Comparison of ENCODE assay signal across 8 cellular contexts in genomic region chr12:1630081-1630826, GRCh38. TPM values are rescaled to one million over a fixed set of nuclear protein-coding genes. Genes with fewer than 3 reads are reported as not detected.
DNase-seq lines count a peak whose midpoint lies in the region; ATAC-seq and TF ChIP-seq lines count a peak whose summit lies in the region.

No MANE protein-coding gene starts in this region.

- DNase-seq in activated CD4-positive, alpha-beta T cell treated with anti-CD3 and anti-CD28 coated beads for 36 hours = peak; percentile 49
- DNase-seq in activated CD4-positive, alpha-beta T cell treated with anti-CD3 and anti-CD28 coated beads, Interleukin-2, amount 50 U/mL, for 4 hours = no peak
- peak; percentile 84 for DNase-seq in NCI-H69 (lab: John Stamatoyannopoulos, UW)
- DNase-seq in astrocyte of the spinal cord (ENCODE audit: low read depth, low spot score) = peak; percentile 25
- DNase-seq in SHP77 treated with DMSO at 0.1 percent for 48 hours (lab: John Stamatoyannopoulos, UW) = no peak
- no peak for DNase-seq in HEK293T (ENCODE audit: extremely low spot score)

- intact Hi-C loops in activated CD4-positive, alpha-beta T cell treated with anti-CD3 and anti-CD28 coated beads for 36 hours (cut with DNase I, micrococcal nuclease) = loop anchor here in 1 of 2 experiments (5.0 kb wide), 1 partner anchor 312 kb away; no protein-coding TSS in a partner anchor

- no peaks in the 10 kb centered on the region for H3K9me3 Mint-ChIP-seq in activated CD4-positive, alpha-beta T cell treated with anti-CD3 and anti-CD28 coated beads for 36 hours (ENCODE audit: low read depth)

- H3K4me1 ChIP-seq in skeletal muscle satellite cell (ENCODE audit: control insufficient read depth, insufficient read depth, low read length) = peaks cover 38% of the 10 kb centered on the region

- peak; percentile 28 for TF ChIP-seq CTCF in astrocyte of the spinal cord (IDR thresholded peaks at IDR 0.05; ENCODE audit: low read depth, low read length)

- H3K9me3 ChIP-seq in iPS-18c (ENCODE audit: control insufficient read depth, insufficient read depth, low read length) = no peaks in the 10 kb centered on the region
- no peaks in the 10 kb centered on the region for H3K9me3 ChIP-seq in skeletal muscle satellite cell (replicated peaks; ENCODE audit: low read length)

- peaks cover 17% of the 10 kb centered on the region for H3K4me1 Mint-ChIP-seq in activated CD4-positive, alpha-beta T cell treated with anti-CD3 and anti-CD28 coated beads for 36 hours

- in situ Hi-C loops in astrocyte of the spinal cord (cut with HindIII; ENCODE audit: low sequenced_read_pairs) = no loop called here

- peaks cover 65% of the 10 kb centered on the region for H3K27me3 Mint-ChIP-seq in activated CD4-positive, alpha-beta T cell treated with anti-CD3 and anti-CD28 coated beads for 36 hours

- peak; percentile 55 for ATAC-seq in activated CD4-positive, alpha-beta T cell treated with anti-CD3 and anti-CD28 coated beads for 36 hours

- peak overlapping the region; percentile 85 for H3K4me2 ChIP-seq in skeletal muscle satellite cell (ENCODE audit: low read length)

- peak overlapping the region; percentile 42 for H3K4me3 Mint-ChIP-seq in activated CD4-positive, alpha-beta T cell treated with anti-CD3 and anti-CD28 coated beads for 36 hours

- no peaks in the 10 kb centered on the region for H3K27me3 ChIP-seq in skeletal muscle satellite cell (ENCODE audit: control insufficient read depth, insufficient read depth, low read length)

- peaks cover 23% of the 10 kb centered on the region for H3K36me3 ChIP-seq in skeletal muscle satellite cell (ENCODE audit: insufficient read depth, low read length)

- H3K4me3 ChIP-seq in astrocyte of the spinal cord (ENCODE audit: low read depth, low read length) (peak overlapping the region; percentile 35), iPS-18c (ENCODE audit: insufficient read depth, low read depth, low read length) (peak overlapping the region; percentile 60), skeletal muscle satellite cell (ENCODE audit: low read length) (peak overlapping the region; percentile 60)

- H3K36me3 Mint-ChIP-seq in activated CD4-positive, alpha-beta T cell treated with anti-CD3 and anti-CD28 coated beads for 36 hours (ENCODE audit: low read depth) = no peaks in the 10 kb centered on the region

- POLR2A ChIA-PET in activated CD4-positive, alpha-beta T cell treated with anti-CD3 and anti-CD28 coated beads for 36 hours (lab: Charles Lee) = no interaction called here
- POLR2A ChIA-PET in HEK293T (lab: Yijun Ruan, JAX) = interaction anchor here (1.2 to 1.8 kb wide), 3 partner anchors 14 to 310 kb away, joined by 3 to 8 read pairs (median 3); no protein-coding TSS in a partner anchor

- CTCF ChIA-PET in activated CD4-positive, alpha-beta T cell treated with anti-CD3 and anti-CD28 coated beads for 36 hours (lab: Charles Lee) = interaction anchor here (0.6 to 2.0 kb wide), 13 partner anchors 8 to 787 kb away, joined by 3 to 8 read pairs (median 3); no protein-coding TSS in a partner anchor
- CTCF ChIA-PET in HEK293T (lab: Yijun Ruan, JAX) = interaction anchor here (0.6 to 2.5 kb wide), 10 partner anchors 8 to 512 kb away, joined by 3 to 6 read pairs (median 4); no protein-coding TSS in a partner anchor

- no peak overlapping the region for H3K27ac Mint-ChIP-seq in activated CD4-positive, alpha-beta T cell treated with anti-CD3 and anti-CD28 coated beads for 36 hours

- peak overlapping the region; percentile 58 for H3K9ac ChIP-seq in skeletal muscle satellite cell (ENCODE audit: low read depth, low read length)

TF ChIP-seq in HEK293T, 16 proteins besides CTCF, POLR2A, EP300 and RAD21:
- TF ChIP-seq PKNOX1 (IDR thresholded peaks at IDR 0.05) (no peak), ZNF384 (IDR thresholded peaks at IDR 0.05) (no peak), FOXA1 (IDR thresholded peaks at IDR 0.05) (no peak), CTBP1 (IDR thresholded peaks at IDR 0.05; ENCODE audit: borderline replicate concordance) (no peak), ARNT (IDR thresholded peaks at IDR 0.05) (no peak), L3MBTL2 (conservative IDR thresholded peaks at IDR 0.05) (no peak), LEF1 (IDR thresholded peaks at IDR 0.05; ENCODE audit: borderline replicate concordance) (no peak), ELF4 (IDR thresholded peaks at IDR 0.05) (no peak), NFRKB (IDR thresholded peaks at IDR 0.05) (no peak), SUZ12 (IDR thresholded peaks at IDR 0.05) (no peak), FOXK2 (IDR thresholded peaks at IDR 0.05) (no peak), BHLHE40 (IDR thresholded peaks at IDR 0.05; ENCODE audit: borderline replicate concordance) (no peak)

RNA-seq across cellular contexts. Expression of gene WNT5B, which starts 1.2 kb away (rescaled TPM):
- total RNA-seq in activated CD4-positive, alpha-beta T cell treated with anti-CD3 and anti-CD28 coated beads for 36 hours = not detected
- 113 and 130 TPM in 2 replicates for total RNA-seq in skeletal muscle satellite cell (2012; rRNA removed)

RNA-seq across cellular contexts. Expression of gene FBXL14, which starts 35.9 kb away (rescaled TPM):
- 10 to 100 TPM; 17.0 to 17.8 TPM for total RNA-seq in activated CD4-positive, alpha-beta T cell treated with anti-CD3 and anti-CD28 coated beads for 36 hours
- 10.9 and 15.1 TPM in 2 replicates for total RNA-seq in skeletal muscle satellite cell (2012; rRNA removed)

Comparison
In these comparisons a context has a peak if more than half of its experiments do, and no peak if none do; other contexts are left out.
1. DNase-seq: peak in activated CD4-positive, alpha-beta T cell treated with anti-CD3 and anti-CD28 coated beads for 36 hours (single experiment), NCI-H69 (single experiment) and astrocyte of the spinal cord (single experiment); none in activated CD4-positive, alpha-beta T cell treated with anti-CD3 and anti-CD28 coated beads, Interleukin-2, amount 50 U/mL, for 4 hours (0 of 2), SHP77 treated with DMSO at 0.1 percent for 48 hours (single experiment) and HEK293T (single experiment).
2. Peak in every context shown above with its lines, with median percentiles within 50 percentile points of each other: H3K4me3 ChIP-seq.